Comparison of ENCODE assay signal across 29 cellular contexts in the genomic region with DNA sequence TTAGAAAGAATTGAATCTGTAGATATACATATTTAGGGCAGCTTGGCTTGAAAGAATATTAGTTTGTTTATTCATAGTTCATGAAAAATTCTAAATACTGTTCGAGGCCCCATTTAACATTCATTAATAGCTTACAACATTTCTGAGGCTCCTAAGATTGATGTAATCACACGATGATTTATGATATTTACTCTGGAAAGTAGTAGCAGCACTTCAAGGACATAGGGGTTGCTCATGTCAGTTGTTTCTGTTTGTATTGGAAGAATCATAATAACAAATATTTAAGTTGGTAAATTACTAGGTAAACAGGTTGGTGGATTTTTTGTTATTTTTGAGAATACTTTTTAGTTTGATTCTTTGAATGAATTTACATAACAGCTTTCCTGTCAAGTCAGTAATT.
"Had no signal": no experiment of that assay in that cellular context is flagged by ENCODE, and none has a peak within 500 bp of the region (broad histone marks: within the 10 kb centered on the region; RNA-seq: fewer than 3 reads in every experiment).

No MANE protein-coding gene starts in this region.

- H3K4me1 ChIP-seq: breast epithelium, foreskin keratinocyte, left lung, lower lobe of right lung, upper lobe of right lung had no signal

- FAIRE-seq: small intestine, TTC549 had no signal

- H3K9me3 ChIP-seq: breast epithelium, left lung, lower lobe of right lung, stomach, tibial artery, upper lobe of right lung had no signal

- DNase-seq: activated CD4-positive, alpha-beta memory T cell treated with anti-CD3 and anti-CD28 coated beads, Interleukin-2, amount 10 ng/mL, durations not matched to agents 7 days and 5 days; activated CD4-positive, alpha-beta T cell treated with anti-CD3 and anti-CD28 coated beads, Interleukin-2, amount 10 ng/mL, durations not matched to agents 7 days and 5 days; activated gamma-delta T cell treated with Interleukin-2 at 50 U/mL for 16 hours; activated naive CD4-positive, alpha-beta T cell treated with anti-CD3 and anti-CD28 coated beads, Interleukin-2, amount 50 U/mL, for 16 hours; activated T-cell treated with anti-CD3 and anti-CD28 coated beads, Interleukin-2, amount 50 U/mL, for 4 hours; central memory CD4-positive, alpha-beta T cell; endodermal cell; foreskin keratinocyte; left lung; lower lobe of right lung; mesenchymal stem cell; posterior cingulate gyrus; retina; small intestine; stimulated activated CD4-positive, alpha-beta T cell treated with anti-CD3 and anti-CD28 coated beads, Interleukin-1b, Interleukin-23, amount 100 ng/mL, for 48 hours; stimulated activated CD4-positive, alpha-beta T cell treated with anti-CD3 and anti-CD28 coated beads, Interleukin-4, amount 100 ng/mL, for 4 hours; stimulated activated naive B cell treated with anti-CD40 and anti-IgM and Interleukin-4, amounts not matched to agents 10 μg/mL and 1 μg/mL and 100 μg/mL, for 72 hours; stomach; T-helper 9 cell; tibial artery; upper lobe of right lung; WERI-Rb-1 had no signal

- H3K27me3 ChIP-seq: breast epithelium, foreskin keratinocyte, left lung, stomach, tibial artery, upper lobe of right lung had no signal

- ATAC-seq: activated CD4-positive, CD25-positive, alpha-beta regulatory T cell treated with anti-CD3 and anti-CD28 coated beads, Interleukin-2, amount 50 U/mL, for 24 hours; activated T-cell treated with anti-CD3 and anti-CD28 coated beads, Interleukin-2, amount 50 U/mL, for 4 hours; activated T-helper 17 cell treated with anti-CD3 and anti-CD28 coated beads, Interleukin-2, amount 50 U/mL, for 72 hours; esophagus mucosa; foreskin keratinocyte; left lung; lower lobe of right lung; natural killer cell treated with Interleukin-12 subunit alpha and Interleukin-12 subunit beta and Interleukin-15 and Interleukin-18, amount 100 ng/mL, for 72 hours; sciatic nerve; stimulated activated naive B cell treated with anti-CD40 and anti-IgM and Interleukin-4, amounts not matched to agents 10 μg/mL and 1 μg/mL and 100 μg/mL, for 72 hours; upper lobe of right lung had no signal

- H3K27ac ChIP-seq: breast epithelium, foreskin keratinocyte, left lung, lower lobe of right lung, stomach, tibial artery, upper lobe of right lung, WERI-Rb-1 had no signal

- H3K4me3 ChIP-seq: breast epithelium, left lung, lower lobe of right lung, stomach, tibial artery, upper lobe of right lung had no signal
